ENCODE assay signal across 1 cellular context in genomic region chrX:9252182-9252581, GRCh38.
TF ChIP-seq lines count a peak whose summit lies in the region.

No MANE protein-coding gene starts in this region.

TF ChIP-seq in H1, 55 proteins besides CTCF, POLR2A, EP300 and RAD21 (continued from another document):
- TF ChIP-seq CHD7 (IDR thresholded peaks at IDR 0.05; ENCODE audit: insufficient replicate concordance, low read length) = peak; percentile 26
- TF ChIP-seq ATF2 (IDR thresholded peaks at IDR 0.05; ENCODE audit: low read length) = peak; percentile 49; the same call in 1 of the 2 replicates
- TF ChIP-seq TCF12 (IDR thresholded peaks at IDR 0.05; ENCODE audit: low read depth, low read length) = peak; percentile 69; the same call in 1 of the 2 replicates
- no peak for TF ChIP-seq TAF7 (optimal IDR thresholded peaks at IDR 0.05; ENCODE audit: borderline replicate concordance, low read depth, low read length)
- TF ChIP-seq TEAD4 (IDR thresholded peaks at IDR 0.05; ENCODE audit: low read depth, low read length) = peak; percentile 88
TF ChIP-seq in H1: peak in this region for 5.
